ENCODE assay signal across 8 cellular contexts in the genomic region with DNA sequence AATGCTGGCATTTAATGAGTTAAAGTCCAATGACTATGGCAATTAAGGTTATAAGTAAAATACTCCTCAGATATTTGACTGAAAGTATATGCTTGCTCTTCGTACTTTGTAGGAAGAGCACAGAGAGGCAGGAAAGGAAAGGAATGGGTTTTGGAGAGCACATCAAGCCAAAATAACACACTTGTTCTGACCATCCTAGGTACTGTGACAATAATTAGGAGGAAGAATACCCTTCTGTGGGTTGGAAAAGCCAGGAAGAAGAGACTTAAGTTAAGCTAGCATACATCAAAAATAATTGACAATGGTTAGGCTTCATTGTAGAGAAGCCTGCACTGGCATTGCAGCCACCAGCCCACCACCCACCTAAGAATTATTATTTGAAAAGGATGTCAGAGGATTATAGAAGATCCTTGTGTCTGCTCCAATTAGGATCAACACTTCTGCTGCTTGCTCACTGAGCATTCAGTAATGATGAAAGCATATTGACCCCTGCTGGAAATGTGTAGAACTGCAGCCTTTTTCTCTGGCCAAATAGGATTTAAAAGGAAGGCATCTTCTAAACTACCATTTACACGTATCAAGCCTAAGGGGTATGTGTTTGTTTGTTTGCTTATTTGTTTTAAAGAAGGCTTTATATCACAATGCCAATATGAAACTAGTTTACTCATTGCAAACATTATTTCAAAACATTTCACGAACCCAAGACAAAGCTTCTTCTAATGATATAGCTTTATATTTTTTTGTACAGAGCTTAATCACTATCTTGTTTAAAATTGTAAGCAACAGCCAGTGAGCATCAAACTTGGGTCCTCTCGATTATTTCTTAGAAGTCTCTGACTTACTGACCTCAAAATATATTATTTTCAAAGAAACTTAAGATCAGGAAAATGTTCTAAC.
A peak's percentile ranks its signal among the peaks of the same experiment; 100 is the strongest.
DNase-seq lines count a peak whose midpoint lies in the region; ATAC-seq and TF ChIP-seq lines count a peak whose summit lies in the region.

No MANE protein-coding gene starts in this region.

- no peak for DNase-seq in Right ventricle myocardium inferior (ENCODE audit: missing footprints)
- DNase-seq in cardiac septum (ENCODE audit: low spot score) = no peak
- DNase-seq in NCI-H1105 treated with DMSO at 0.1 percent for 48 hours (lab: John Stamatoyannopoulos, UW) = peak; percentile 64
- DNase-seq in SK-N-SH = peak; percentile 57
- DNase-seq in brain pericyte (ENCODE audit: low read depth, low spot score) = peak; percentile 8
- peak; percentile 72 for DNase-seq in iris pigment epithelial cell (ENCODE audit: low read depth)
- DNase-seq in stimulated activated CD4-positive, alpha-beta T cell treated with anti-CD3 and anti-CD28 coated beads, Interleukin-1b, Interleukin-23, amount 100 ng/mL, for 24 hours (ENCODE audit: low read depth in 4 of 4, low spot score in 1 of 4) = peak; percentile 4 to 16 (median 9)

- peak; percentile 90 for TF ChIP-seq RAD21 in SK-N-SH (IDR thresholded peaks at IDR 0.05; ENCODE audit: low read length)

- no peaks in the 10 kb centered on the region for H3K4me1 ChIP-seq in SK-N-SH (ENCODE audit: control insufficient read depth in 1 of 2, insufficient read depth in 2 of 2, low read depth in 1 of 2, low read length in 1 of 2)

- peak; percentile 95 for TF ChIP-seq CTCF in SK-N-SH (IDR thresholded peaks at IDR 0.05)

- H3K36me3 ChIP-seq in SK-N-SH (replicated peaks in 1 of 2; ENCODE audit: control insufficient read depth in 1 of 2, insufficient read depth in 2 of 2, low read length in 1 of 2) = no peaks in the 10 kb centered on the region

- peaks cover 6% of the 10 kb centered on the region; the same call in 1 of the 2 replicates for H3K9me3 ChIP-seq in SK-N-SH

- CTCF ChIA-PET in SK-N-SH (lab: Yijun Ruan, JAX) = interaction anchor here (0.6 to 4.7 kb wide), 31 partner anchors 10 to 857 kb away, joined by 3 to 33 read pairs (median 3); no protein-coding TSS in a partner anchor

- H3F3A ChIP-seq in SK-N-SH (replicated peaks; ENCODE audit: insufficient read depth) = no peaks in the 10 kb centered on the region

- H3K27me3 ChIP-seq in SK-N-SH (ENCODE audit: insufficient read depth) = no peaks in the 10 kb centered on the region; the same call in 1 of the 2 replicates

- H2AFZ ChIP-seq in SK-N-SH (ENCODE audit: low read depth) = no peak overlapping the region

- TF ChIP-seq EP300 in SK-N-SH (IDR thresholded peaks at IDR 0.05; ENCODE audit: borderline replicate concordance in 1 of 2, low read depth in 1 of 2, low read length in 1 of 2) = no peak

- intact Hi-C loops in Right ventricle myocardium inferior (cut with DNase I) (loop anchor here (2.0 kb wide), 1 partner anchor 796 kb away; no protein-coding TSS in a partner anchor), cardiac septum (cut with DNase I) (loop anchor here (2.0 to 10.0 kb wide), 3 partner anchors 168 to 793 kb away; no protein-coding TSS in a partner anchor)

- H3K9ac ChIP-seq in SK-N-SH = no peak overlapping the region

- H4K20me1 ChIP-seq in SK-N-SH (ENCODE audit: insufficient read depth) = no peaks in the 10 kb centered on the region

- POLR2A ChIA-PET in SK-N-SH (lab: Yijun Ruan, JAX) = no interaction called here

- peak; percentile 79 for ATAC-seq in Right ventricle myocardium inferior
- ATAC-seq in HG02759 (IDR thresholded peaks at IDR 0.05; ENCODE audit: unreplicated experiment) = peak; percentile 89

- H3K4me2 ChIP-seq in SK-N-SH = no peak overlapping the region

- 32% methylated on average over 4 of the region's 4 CpGs for WGBS in SK-N-SH (ENCODE audit: low lambda C conversion rate)

- no peaks in the 10 kb centered on the region for H3K79me2 ChIP-seq in SK-N-SH (ENCODE audit: insufficient read depth)

- H3K27ac ChIP-seq in SK-N-SH (ENCODE audit: low read depth in 2 of 2, low read length in 1 of 2) = no peak overlapping the region

- no peak overlapping the region; a peak in 1 of 4 replicates for H3K4me3 ChIP-seq in SK-N-SH (ENCODE audit: low read depth in 2 of 2, low read length in 1 of 2)

- H3K9me2 ChIP-seq in SK-N-SH = no peaks in the 10 kb centered on the region

TF ChIP-seq in SK-N-SH, 30 proteins besides CTCF, POLR2A, EP300 and RAD21:
- TF ChIP-seq SMC3 (IDR thresholded peaks at IDR 0.05; ENCODE audit: low read depth, low read length) (peak; percentile 62), MEF2A (IDR thresholded peaks at IDR 0.05; ENCODE audit: borderline replicate concordance, low read depth) (no peak), PBX3 (IDR thresholded peaks at IDR 0.05) (peak; percentile 78)

Comparison
In these comparisons a context has a peak if more than half of its experiments do, and no peak if none do; other contexts are left out.
1. DNase-seq: peak in NCI-H1105 treated with DMSO at 0.1 percent for 48 hours (single experiment), SK-N-SH (single experiment), brain pericyte (single experiment), iris pigment epithelial cell (single experiment) and stimulated activated CD4-positive, alpha-beta T cell treated with anti-CD3 and anti-CD28 coated beads, Interleukin-1b, Interleukin-23, amount 100 ng/mL, for 24 hours (4 of 4); none in Right ventricle myocardium inferior (single experiment) and cardiac septum (single experiment).